In the genomic region with DNA sequence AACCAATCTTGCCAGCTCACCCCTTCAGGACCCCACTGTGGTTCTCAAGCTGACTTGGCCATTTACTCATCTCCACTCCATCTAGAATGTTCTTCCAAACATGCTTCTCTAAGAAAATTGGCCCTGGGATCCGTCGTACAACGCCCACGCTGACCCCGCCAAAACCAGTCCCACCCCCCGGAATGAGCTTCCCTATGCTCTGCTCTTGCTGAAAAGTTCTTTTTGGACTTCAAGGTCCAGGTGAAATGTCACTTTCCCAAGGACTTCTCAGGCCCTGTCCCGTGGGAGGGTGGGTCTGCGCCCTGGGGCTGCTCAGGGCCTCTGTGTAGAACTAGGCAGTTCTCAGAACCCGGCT, we compare ENCODE assay signal across 1 cellular context.
TF ChIP-seq lines count a peak whose summit lies in the region.

No MANE protein-coding gene starts in this region.

TF ChIP-seq in A549, 52 proteins besides CTCF, POLR2A, EP300 and RAD21 (continued from another document):
- no peak for TF ChIP-seq E2F6 (IDR thresholded peaks at IDR 0.05; ENCODE audit: borderline replicate concordance, low read depth)
- no peak for TF ChIP-seq MAZ (IDR thresholded peaks at IDR 0.05; ENCODE audit: borderline replicate concordance, low read depth, low read length)
- no peak for TF ChIP-seq CBX8 (IDR thresholded peaks at IDR 0.05)
- TF ChIP-seq SREBF2 (IDR thresholded peaks at IDR 0.05): no peak
- no peak for TF ChIP-seq TP53 (CRISPR knock-in tag; IDR thresholded peaks at IDR 0.05)
- no peak for TF ChIP-seq BCL3 (IDR thresholded peaks at IDR 0.05)
- TF ChIP-seq RCOR1 (IDR thresholded peaks at IDR 0.05; ENCODE audit: low read depth, low read length): no peak
- TF ChIP-seq CHD2 (IDR thresholded peaks at IDR 0.05; ENCODE audit: low read length, partially characterized antibody): no peak
- TF ChIP-seq SMC3 (IDR thresholded peaks at IDR 0.05): no peak
- no peak for TF ChIP-seq PHF8 (IDR thresholded peaks at IDR 0.05; ENCODE audit: borderline replicate concordance, low read depth)
- TF ChIP-seq REST (IDR thresholded peaks at IDR 0.05): no peak
- TF ChIP-seq CBX2 (IDR thresholded peaks at IDR 0.05; ENCODE audit: borderline replicate concordance, low read depth): no peak
- TF ChIP-seq FOSL2 (IDR thresholded peaks at IDR 0.05): no peak
- TF ChIP-seq FOSL2 (CRISPR knock-in tag; IDR thresholded peaks at IDR 0.05): no peak
- TF ChIP-seq ZNF302 (CRISPR knock-in tag; IDR thresholded peaks at IDR 0.05): no peak
